In the genomic region with DNA sequence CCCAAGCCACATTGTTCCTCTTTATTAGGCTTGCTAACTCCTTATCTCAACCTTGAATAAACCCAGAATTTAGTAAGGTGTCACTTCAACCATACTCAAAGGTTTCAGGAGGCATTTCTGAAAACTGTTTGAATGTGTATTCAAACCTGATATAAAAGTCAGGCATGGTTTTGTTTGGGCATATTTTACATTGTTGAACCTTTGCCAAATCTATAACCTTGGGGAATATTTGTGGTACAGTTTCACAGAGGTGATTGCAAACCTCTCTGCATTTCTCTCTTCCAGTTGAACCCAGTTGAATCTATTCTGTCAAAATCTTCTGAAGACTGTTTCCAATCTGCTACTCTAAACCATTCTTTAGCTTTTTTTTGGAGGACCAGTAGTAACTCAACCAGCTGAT, we compare ENCODE assay signal across 1 cellular context.
TF ChIP-seq lines count a peak whose summit lies in the region.

No MANE protein-coding gene starts in this region.

TF ChIP-seq in SK-N-SH, 30 proteins besides CTCF, POLR2A, EP300 and RAD21 (continued from another document):
- no peak for TF ChIP-seq SIN3A (IDR thresholded peaks at IDR 0.05; ENCODE audit: borderline replicate concordance, low read depth, low read length)
- TF ChIP-seq, protein P1, sequence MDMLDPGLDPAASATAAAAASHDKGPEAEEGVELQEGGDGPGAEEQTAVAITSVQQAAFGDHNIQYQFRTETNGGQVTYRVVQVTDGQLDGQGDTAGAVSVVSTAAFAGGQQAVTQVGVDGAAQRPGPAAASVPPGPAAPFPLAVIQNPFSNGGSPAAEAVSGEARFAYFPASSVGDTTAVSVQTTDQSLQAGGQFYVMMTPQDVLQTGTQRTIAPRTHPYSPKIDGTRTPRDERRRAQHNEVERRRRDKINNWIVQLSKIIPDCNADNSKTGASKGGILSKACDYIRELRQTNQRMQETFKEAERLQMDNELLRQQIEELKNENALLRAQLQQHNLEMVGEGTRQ (IDR thresholded peaks at IDR 0.05; ENCODE audit: borderline replicate concordance, low read depth, low read length): no peak
- TF ChIP-seq RFX5 (IDR thresholded peaks at IDR 0.05; ENCODE audit: low read length): no peak
